In the genomic region with DNA sequence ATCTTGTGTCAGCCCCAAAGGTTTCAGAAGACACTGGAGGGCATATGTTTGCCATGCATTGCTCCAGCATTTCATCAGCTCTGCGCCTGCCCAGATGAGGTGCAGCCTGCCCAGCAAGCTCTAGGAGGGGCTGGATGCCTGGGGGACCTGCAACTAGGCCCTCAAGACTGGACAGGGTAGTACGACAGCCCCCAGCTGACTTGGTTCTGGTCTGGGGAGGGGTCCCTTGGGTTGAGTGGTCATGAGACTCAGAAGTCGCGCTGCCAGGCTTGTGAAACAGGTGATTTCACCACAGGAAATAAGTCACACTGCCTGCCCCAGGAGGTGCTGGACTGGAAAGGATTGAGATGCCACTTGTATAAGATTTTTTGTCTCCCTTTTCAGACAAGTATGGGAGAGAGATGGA, we compare ENCODE assay signal across 10 cellular contexts. TPM values are rescaled to one million over a fixed set of nuclear protein-coding genes. Genes with fewer than 3 reads are reported as not detected.
DNase-seq lines count a peak whose midpoint lies in the region; ATAC-seq, FAIRE-seq and TF ChIP-seq lines count a peak whose summit lies in the region.
"Had no signal": no experiment of that assay in that cellular context is flagged by ENCODE, and none has a peak within 500 bp of the region (broad histone marks: within the 10 kb centered on the region; RNA-seq: fewer than 3 reads in every experiment).

No MANE protein-coding gene starts in this region.

- no peaks in the 10 kb centered on the region for H3K9me3 ChIP-seq in right atrium auricular region
- H3K9me3 ChIP-seq in upper lobe of left lung: no peaks in the 10 kb centered on the region
- H3K9me3 ChIP-seq in MG63: no peaks in the 10 kb centered on the region

- CTCF ChIA-PET in activated B cell treated with CpG ODN at 0.5 μM for 24 hours (lab: Charles Lee): interaction anchor here (1.4 kb wide), 1 partner anchor 16 kb away, joined by 3 read pairs; no protein-coding TSS in a partner anchor

- no peaks in the 10 kb centered on the region for H3K27me3 ChIP-seq in right atrium auricular region
- H3K27me3 ChIP-seq in upper lobe of left lung: no peaks in the 10 kb centered on the region
- H3K27me3 ChIP-seq in foreskin keratinocyte: peaks cover 12% of the 10 kb centered on the region
- no peaks in the 10 kb centered on the region for H3K27me3 ChIP-seq in MG63

- no peaks in the 10 kb centered on the region for H3K36me3 Mint-ChIP-seq in activated B cell treated with CpG ODN at 0.5 μM for 24 hours (ENCODE audit: low read depth)

- no peak overlapping the region for H3K27ac Mint-ChIP-seq in activated B cell treated with CpG ODN at 0.5 μM for 24 hours

- H3K36me3 ChIP-seq in right atrium auricular region (peaks cover 5% of the 10 kb centered on the region), upper lobe of left lung (peaks cover 0 to 39% (median 28%) of the 10 kb centered on the region in 4 donors), MG63 (no peaks in the 10 kb centered on the region)

- FAIRE-seq in frontal cortex (lab: Jason Lieb, UNC): no peak

- 46 to 77% methylated on average over 4 of the region's 4 CpGs for WGBS in upper lobe of left lung, 2 donors

- H3K27ac ChIP-seq in right atrium auricular region: no peak overlapping the region
- H3K27ac ChIP-seq in upper lobe of left lung: peak overlapping the region; percentile 30 to 65 (median 62)
- no peak overlapping the region for H3K27ac ChIP-seq in foreskin keratinocyte

- TF ChIP-seq POLR2A in upper lobe of left lung (IDR thresholded peaks at IDR 0.05): no peak

- TF ChIP-seq EP300 in upper lobe of left lung (IDR thresholded peaks at IDR 0.05): no peak

- H3K27me3 Mint-ChIP-seq in activated B cell treated with CpG ODN at 0.5 μM for 24 hours: no peaks in the 10 kb centered on the region

- H3K4me1 ChIP-seq in right atrium auricular region (peaks cover 0 to 16% of the 10 kb centered on the region in 2 donors), upper lobe of left lung (peaks cover 6 to 38% (median 33%) of the 10 kb centered on the region in 4 donors), foreskin keratinocyte (no peaks in the 10 kb centered on the region)

- no peak overlapping the region for H3K4me3 ChIP-seq in right atrium auricular region
- no peak overlapping the region for H3K4me3 ChIP-seq in upper lobe of left lung
- H3K4me3 ChIP-seq in MG63: no peak overlapping the region

- no peak for TF ChIP-seq CTCF in right atrium auricular region (IDR thresholded peaks at IDR 0.05)
- no peak for TF ChIP-seq CTCF in activated B cell treated with CpG ODN at 0.5 μM for 24 hours (IDR thresholded peaks at IDR 0.05)
- TF ChIP-seq CTCF in upper lobe of left lung (IDR thresholded peaks at IDR 0.05): no peak
- no peak for TF ChIP-seq CTCF in foreskin keratinocyte (conservative IDR thresholded peaks at IDR 0.05)

- no peak for ATAC-seq in Right ventricle myocardium superior (ENCODE audit: poor library complexity)
- ATAC-seq in activated B cell treated with CpG ODN at 0.5 μM for 24 hours (ENCODE audit: low read depth): peak; percentile 64
- ATAC-seq in left cardiac atrium: peak in 1 of 2 donors; percentile 25
- no peak for ATAC-seq in upper lobe of left lung (ENCODE audit: low FRiP score in 2 of 2)
- ATAC-seq in foreskin keratinocyte: no peak

- intact Hi-C loops in Right ventricle myocardium superior (cut with DNase I): no loop called here
- intact Hi-C loops in activated B cell treated with CpG ODN at 0.5 μM for 24 hours (cut with micrococcal nuclease): no loop called here
- intact Hi-C loops in left cardiac atrium (cut with DNase I): no loop called here

- peak; percentile 49 for DNase-seq in Right ventricle myocardium superior
- no peak for DNase-seq in right atrium auricular region (ENCODE audit: low spot score)
- DNase-seq in activated B cell treated with CpG ODN at 0.5 μM for 24 hours: no peak
- peak; percentile 29 for DNase-seq in left cardiac atrium
- peak in 1 of 2 donors; percentile 58 for DNase-seq in upper lobe of left lung
- no peak for DNase-seq in frontal cortex (ENCODE audit: low spot score in 2 of 2)
- DNase-seq in foreskin keratinocyte: no peak
- DNase-seq in MG63: no peak
- DNase-seq: COR-L47, H7 had no signal

- peaks cover 41% of the 10 kb centered on the region for H3K4me1 Mint-ChIP-seq in activated B cell treated with CpG ODN at 0.5 μM for 24 hours

- H3K4me3 Mint-ChIP-seq in activated B cell treated with CpG ODN at 0.5 μM for 24 hours: peak overlapping the region; percentile 0

- H3K9me3 Mint-ChIP-seq in activated B cell treated with CpG ODN at 0.5 μM for 24 hours: no peaks in the 10 kb centered on the region

- POLR2A ChIA-PET in activated B cell treated with CpG ODN at 0.5 μM for 24 hours (lab: Charles Lee): no interaction called here

RNA-seq across cellular contexts. Expression of gene TPBGL, which starts 23.4 kb away (rescaled TPM):
- total RNA-seq in Right ventricle myocardium superior (0.11 TPM), right atrium auricular region (under 1 TPM; 0.12 to 0.15 TPM), activated B cell treated with CpG ODN at 0.5 μM for 24 hours (not detected in 2 replicates), left cardiac atrium (under 1 TPM; 0.21 to 0.42 TPM), upper lobe of left lung (under 1 TPM in 4 of 6 donors, not detected in 2; 0.22 to 0.94 (median 0.70) TPM), frontal cortex (not detected), foreskin keratinocyte (not detected in 2 replicates)
- 0.01 TPM in 1 of 2 replicates, not detected in the other for polyA plus RNA-seq in foreskin keratinocyte
- not detected in 2 replicates for total RNA-seq in MG63 (2014; rRNA removed; shearing (Covaris generic); ENCODE audit: low replicate concordance)
- total RNA-seq: H7 had no signal

Comparison
In these comparisons a context has a peak if more than half of its experiments do, and no peak if none do; other contexts are left out.
1. DNase-seq: peak in Right ventricle myocardium superior (single experiment) and left cardiac atrium (single experiment); none in right atrium auricular region (single experiment), activated B cell treated with CpG ODN at 0.5 μM for 24 hours (single experiment), frontal cortex (0 of 2), foreskin keratinocyte (0 of 2) and MG63 (single experiment).
2. H3K27ac ChIP-seq: peak in upper lobe of left lung (4 of 4); none in right atrium auricular region (0 of 2) and foreskin keratinocyte (single experiment).